Comparison of ENCODE assay signal across 8 cellular contexts in genomic region chr20:57707849-57708693, GRCh38. TPM values are rescaled to one million over a fixed set of nuclear protein-coding genes. Genes with fewer than 3 reads are reported as not detected.
DNase-seq lines count a peak whose midpoint lies in the region; ATAC-seq and TF ChIP-seq lines count a peak whose summit lies in the region.

No MANE protein-coding gene starts in this region.

- H3K27me3 ChIP-seq in BJ (ENCODE audit: control insufficient read depth, insufficient read depth, low read length) (no peaks in the 10 kb centered on the region; the same call in 1 of the 2 replicates), Peyer's patch (no peaks in the 10 kb centered on the region), esophagus muscularis mucosa (no peaks in the 10 kb centered on the region), adrenal gland (no peaks in the 10 kb centered on the region)

- peaks cover 87% of the 10 kb centered on the region for H3K27me3 Mint-ChIP-seq in neural crest cell (ENCODE audit: low read depth)

- CTCF ChIA-PET in BJ (lab: Yijun Ruan, JAX): interaction anchor here (0.6 to 0.7 kb wide), 2 partner anchors 32 to 68 kb away, joined by 3 read pairs; no protein-coding TSS in a partner anchor

- H3K27ac ChIP-seq in Peyer's patch (peak overlapping the region in 3 of 4 donors; percentile 64 to 92 (median 91)), esophagus muscularis mucosa (replicated peaks in 1 of 4) (peak overlapping the region; percentile 80 to 94 (median 90)), adrenal gland (peak overlapping the region in 2 of 5 donors; percentile 59 to 80)

- WGBS in esophagus muscularis mucosa: 54% methylated on average over 21 of the region's 23 CpGs
- WGBS in adrenal gland, 4 donors: 74 to 80% (median 78%) methylated on average over 15 to 23 of the region's 23 CpGs

- peak overlapping the region; percentile 60 for H3K4me3 ChIP-seq in BJ (ENCODE audit: low read depth, low read length)
- peak overlapping the region; percentile 60 to 92 (median 80) for H3K4me3 ChIP-seq in Peyer's patch
- peak overlapping the region; percentile 67 to 86 (median 81) for H3K4me3 ChIP-seq in esophagus muscularis mucosa
- peak overlapping the region in 2 of 4 donors; percentile 20 to 71 for H3K4me3 ChIP-seq in adrenal gland

- H3K9me3 ChIP-seq in Peyer's patch (no peaks in the 10 kb centered on the region), esophagus muscularis mucosa (no peaks in the 10 kb centered on the region), adrenal gland (replicated peaks in 1 of 3) (no peaks in the 10 kb centered on the region)

- POLR2A ChIA-PET in BJ (lab: Charles Lee): no interaction called here

- DNase-seq in BJ (ENCODE audit: low read depth) (no peak), Peyer's patch (no peak), esophagus muscularis mucosa (ENCODE audit: extremely low spot score) (no peak), neural crest cell (ENCODE audit: low read depth, low spot score) (no peak), adrenal gland (no peak), GDM1 (lab: John Stamatoyannopoulos, UW) (no peak), dermis blood vessel endothelial cell (no peak)

- no peak for TF ChIP-seq EP300 in esophagus muscularis mucosa (IDR thresholded peaks at IDR 0.05)

- no peaks in the 10 kb centered on the region for H3K9me3 Mint-ChIP-seq in neural crest cell

- H3K27ac Mint-ChIP-seq in neural crest cell (ENCODE audit: unreplicated experiment): peak overlapping the region; percentile 96

- no peaks in the 10 kb centered on the region for H3K36me3 ChIP-seq in BJ (ENCODE audit: control insufficient read depth, insufficient read depth, low read length)
- H3K36me3 ChIP-seq in Peyer's patch: no peaks in the 10 kb centered on the region
- no peaks in the 10 kb centered on the region for H3K36me3 ChIP-seq in esophagus muscularis mucosa
- H3K36me3 ChIP-seq in adrenal gland (replicated peaks in 1 of 2): no peaks in the 10 kb centered on the region

- no peaks in the 10 kb centered on the region for H3K36me3 Mint-ChIP-seq in neural crest cell (ENCODE audit: low read depth)

- H3K4me3 Mint-ChIP-seq in neural crest cell: peak overlapping the region; percentile 93

- ATAC-seq in HG03108 (IDR thresholded peaks at IDR 0.05; ENCODE audit: unreplicated experiment): no peak

- TF ChIP-seq POLR2A in Peyer's patch (IDR thresholded peaks at IDR 0.05) (no peak), esophagus muscularis mucosa (IDR thresholded peaks at IDR 0.05; ENCODE audit: low read depth) (no peak), adrenal gland (IDR thresholded peaks at IDR 0.05) (no peak)

- peaks cover 40% of the 10 kb centered on the region for H3K4me1 Mint-ChIP-seq in neural crest cell

- intact Hi-C loops in esophagus muscularis mucosa (cut with DNase I): no loop called here
- intact Hi-C loops in adrenal gland (cut with DNase I): no loop called here

- no peak for TF ChIP-seq CTCF in BJ (IDR thresholded peaks at IDR 0.05; ENCODE audit: insufficient read depth, low read depth, low read length)
- no peak for TF ChIP-seq CTCF in Peyer's patch (IDR thresholded peaks at IDR 0.05)
- no peak for TF ChIP-seq CTCF in esophagus muscularis mucosa (IDR thresholded peaks at IDR 0.05)
- no peak for TF ChIP-seq CTCF in neural crest cell (conservative IDR thresholded peaks at IDR 0.05)
- TF ChIP-seq CTCF in adrenal gland (IDR thresholded peaks at IDR 0.05): no peak

- peaks cover 0 to 20% (median 4%) of the 10 kb centered on the region in 4 donors for H3K4me1 ChIP-seq in Peyer's patch
- peaks cover 28 to 85% (median 66%) of the 10 kb centered on the region in 4 donors for H3K4me1 ChIP-seq in esophagus muscularis mucosa
- peaks cover 0 to 10% of the 10 kb centered on the region in 2 donors for H3K4me1 ChIP-seq in adrenal gland (replicated peaks in 1 of 2)

RNA-seq across cellular contexts. Expression of gene PMEPA1, which starts 1.7 kb away (rescaled TPM):
- polyA plus RNA-seq in BJ (2011; rRNA removed) (3.1 and 5.0 TPM in 2 replicates), adrenal gland (10 to 100 TPM in 2 of 3 donors, 1 to 10 TPM in 1; 9.5 to 13.2 (median 11.1) TPM)
- 2.7 and 3.6 TPM in 2 replicates for polyA minus RNA-seq in BJ (2011; rRNA and poly(A)+ RNA removed)
- total RNA-seq in Peyer's patch (1 to 10 TPM; 3.3 to 5.5 (median 4.6) TPM), esophagus muscularis mucosa (10 to 100 TPM; 10.4 to 37.8 (median 17.4) TPM), neural crest cell (3.2 and 4.2 TPM in 2 replicates), adrenal gland (10 to 100 TPM in 4 of 8 donors, 1 to 10 TPM in 4; 3.4 to 36.0 (median 10.0) TPM), dermis blood vessel endothelial cell (0.93 and 1.9 TPM in 2 replicates)
